In genomic region chr10:60032723-60033122, GRCh38 we compare ENCODE assay signal across 1 cellular context.
TF ChIP-seq lines count a peak whose summit lies in the region.

No MANE protein-coding gene starts in this region.

TF ChIP-seq in HCT116, 20 proteins besides CTCF, POLR2A, EP300 and RAD21 (continued from another document):
- TF ChIP-seq, protein P1, sequence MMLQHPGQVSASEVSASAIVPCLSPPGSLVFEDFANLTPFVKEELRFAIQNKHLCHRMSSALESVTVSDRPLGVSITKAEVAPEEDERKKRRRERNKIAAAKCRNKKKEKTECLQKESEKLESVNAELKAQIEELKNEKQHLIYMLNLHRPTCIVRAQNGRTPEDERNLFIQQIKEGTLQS (IDR thresholded peaks at IDR 0.05): no peak
- TF ChIP-seq TCF7L2 (IDR thresholded peaks at IDR 0.05; ENCODE audit: borderline replicate concordance, extremely low read depth, insufficient read depth, insufficient read length): no peak
- no peak for TF ChIP-seq JUND (IDR thresholded peaks at IDR 0.05)
- TF ChIP-seq ZFX (IDR thresholded peaks at IDR 0.05): no peak
